In genomic region chrX:85859426-85859825, GRCh38 we compare ENCODE assay signal across 17 cellular contexts.
A peak's percentile ranks its signal among the peaks of the same experiment; 100 is the strongest.
DNase-seq lines count a peak whose midpoint lies in the region; ATAC-seq, FAIRE-seq and TF ChIP-seq lines count a peak whose summit lies in the region.
"Had no signal": no experiment of that assay in that cellular context is flagged by ENCODE, and none has a peak within 500 bp of the region (broad histone marks: within the 10 kb centered on the region; RNA-seq: fewer than 3 reads in every experiment).

No MANE protein-coding gene starts in this region.

- TF ChIP-seq RAD21 in A549 (conservative IDR thresholded peaks at IDR 0.05 in 1 of 2, IDR thresholded peaks at IDR 0.05 in 1 of 2) = no peak

- no peaks in the 10 kb centered on the region for H4K20me1 ChIP-seq in PC-3 (ENCODE audit: low read length)

- CTCF ChIA-PET in A549 (lab: Yijun Ruan, JAX) (no interaction called here), PC-3 (lab: Charles Lee) (no interaction called here)

- no peak for ATAC-seq in A549
- peak; percentile 61 for ATAC-seq in PC-3
- ATAC-seq: GM23338 had no signal

- FAIRE-seq in A549 (lab: Jason Lieb, UNC) = peak; percentile 54
- FAIRE-seq: D721Med, HTR-8/SVneo had no signal

- no peak overlapping the region for H2AFZ ChIP-seq in PC-3 (ENCODE audit: low read length)
- H2AFZ ChIP-seq: GM23338, PC-9 had no signal

- H3K4me2 ChIP-seq in A549 (no peak overlapping the region), PC-3 (ENCODE audit: low read length) (no peak overlapping the region)
- H3K4me2 ChIP-seq: GM23338, PC-9 had no signal

- POLR2A ChIA-PET in A549 (lab: Yijun Ruan, JAX) = no interaction called here
- POLR2A ChIA-PET in PC-3 (lab: Charles Lee; ENCODE audit: unreplicated experiment) = interaction anchor here (0.8 kb wide), 1 partner anchor 164 kb away, joined by 8 read pairs; no protein-coding TSS in a partner anchor

- TF ChIP-seq EP300 in A549 (IDR thresholded peaks at IDR 0.05) = no peak

- no peaks in the 10 kb centered on the region for H3K9me2 ChIP-seq in PC-3 (replicated peaks; ENCODE audit: low read length)

- TF ChIP-seq CTCF in A549 (IDR thresholded peaks at IDR 0.05) (no peak), PC-3 (conservative IDR thresholded peaks at IDR 0.05; ENCODE audit: low read depth, low read length) (no peak), fibroblast of pulmonary artery (IDR thresholded peaks at IDR 0.05; ENCODE audit: low read length, missing control alignments) (no peak), vagina (IDR thresholded peaks at IDR 0.05) (no peak)

- H3K27ac ChIP-seq in A549 = no peak overlapping the region
- H3K27ac ChIP-seq in PC-3 (ENCODE audit: low read length) = no peak overlapping the region
- no peak overlapping the region for H3K27ac ChIP-seq in vagina
- H3K27ac ChIP-seq: PC-9 had no signal

- no peaks in the 10 kb centered on the region for H3F3A ChIP-seq in PC-3 (ENCODE audit: low read length, unreplicated experiment)

- H3K4me3 ChIP-seq in A549 = no peak overlapping the region
- H3K4me3 ChIP-seq in PC-3 (ENCODE audit: low read length) = no peak overlapping the region
- no peak overlapping the region for H3K4me3 ChIP-seq in fibroblast of pulmonary artery (replicated peaks; ENCODE audit: low read depth, low read length)
- H3K4me3 ChIP-seq in vagina = no peak overlapping the region
- H3K4me3 ChIP-seq: GM23338, PC-9 had no signal

- H3K4me1 ChIP-seq in A549 = no peaks in the 10 kb centered on the region
- H3K4me1 ChIP-seq in PC-3 (ENCODE audit: insufficient read depth, low read length) = no peaks in the 10 kb centered on the region
- H3K4me1 ChIP-seq in vagina = no peaks in the 10 kb centered on the region
- H3K4me1 ChIP-seq: BE2C had no signal

- DNase-seq in A549 (ENCODE audit: low read depth in 1 of 2, low spot score in 1 of 2) (no peak), DMS53 treated with DMSO at 0.1 percent for 48 hours (lab: John Stamatoyannopoulos, UW; ENCODE audit: unreplicated experiment) (peak; percentile 3), PC-3 (peak; percentile 21), fibroblast of pulmonary artery (ENCODE audit: low read depth) (peak; percentile 0), vagina (ENCODE audit: extremely low spot score in 2 of 2) (no peak), posterior cingulate gyrus (no peak), SW480 (ENCODE audit: low spot score) (no peak)
- DNase-seq: BE2C; CD4-positive, alpha-beta memory T cell; NCI-H1694; NCI-H2171; NCI-H510A treated with DMSO at 0.1 percent for 48 hours; NK-92 treated with Interleukin-12 subunit alpha and Interleukin-12 subunit beta, amount 100 ng/mL, for 24 hours; PC-9 had no signal

- H3K27me3 ChIP-seq in PC-3 (ENCODE audit: low read length) = no peaks in the 10 kb centered on the region
- H3K27me3 ChIP-seq in vagina = no peaks in the 10 kb centered on the region
- H3K27me3 ChIP-seq: BE2C had no signal

- H3K9me3 ChIP-seq in A549 = no peaks in the 10 kb centered on the region
- H3K9me3 ChIP-seq in PC-3 (ENCODE audit: low read length) = no peaks in the 10 kb centered on the region
- H3K9me3 ChIP-seq in vagina = no peaks in the 10 kb centered on the region
- H3K9me3 ChIP-seq: BE2C had no signal

- H3K36me3 ChIP-seq in PC-3 (ENCODE audit: low read depth, low read length) = no peaks in the 10 kb centered on the region; the same call in 1 of the 2 replicates
- H3K36me3 ChIP-seq in vagina = no peaks in the 10 kb centered on the region
- H3K36me3 ChIP-seq: BE2C had no signal

- no peaks in the 10 kb centered on the region for H3K79me2 ChIP-seq in PC-3 (ENCODE audit: low read length)

- no peak for TF ChIP-seq POLR2A in A549 (IDR thresholded peaks at IDR 0.05; ENCODE audit: low read length)
- no peak for TF ChIP-seq POLR2A in vagina (IDR thresholded peaks at IDR 0.05)

- no TSS peak for BruUV-seq in PC-3 (replicated peaks; lab: Mats Ljungman, UMichigan)

- H3K9ac ChIP-seq in PC-3 (ENCODE audit: low read length) = no peak overlapping the region

- intact Hi-C loops in PC-3 (cut with micrococcal nuclease) (loop anchor here (10.0 kb wide), 1 partner anchor 105 kb away; no protein-coding TSS in a partner anchor), vagina (cut with DNase I) (no loop called here), posterior cingulate gyrus (cut with DNase I) (no loop called here)

TF ChIP-seq in A549, 52 proteins besides CTCF, POLR2A, EP300 and RAD21:
- no peak for TF ChIP-seq FOSB (CRISPR knock-in tag; IDR thresholded peaks at IDR 0.05)
- TF ChIP-seq MAX (IDR thresholded peaks at IDR 0.05) = no peak
- no peak for TF ChIP-seq HMGXB4 (CRISPR knock-in tag; IDR thresholded peaks at IDR 0.05; ENCODE audit: borderline replicate concordance)
- TF ChIP-seq NFE2L2 (conservative IDR thresholded peaks at IDR 0.05; ENCODE audit: low read length) = no peak
- no peak for TF ChIP-seq CHD2 (IDR thresholded peaks at IDR 0.05; ENCODE audit: low read length, partially characterized antibody)
- no peak for TF ChIP-seq USF2 (IDR thresholded peaks at IDR 0.05)
- no peak for TF ChIP-seq FOXS1 (CRISPR knock-in tag; IDR thresholded peaks at IDR 0.05)
- no peak for TF ChIP-seq CBX2 (IDR thresholded peaks at IDR 0.05; ENCODE audit: borderline replicate concordance, low read depth)
- TF ChIP-seq NPAS2 (CRISPR knock-in tag; IDR thresholded peaks at IDR 0.05; ENCODE audit: borderline replicate concordance) = no peak
- TF ChIP-seq ZC3H11A (IDR thresholded peaks at IDR 0.05) = no peak
- TF ChIP-seq ELK1 (IDR thresholded peaks at IDR 0.05; ENCODE audit: low read depth, low read length) = no peak
- TF ChIP-seq PHF8 (IDR thresholded peaks at IDR 0.05; ENCODE audit: borderline replicate concordance, low read depth) = no peak
- TF ChIP-seq MYC (IDR thresholded peaks at IDR 0.05; ENCODE audit: borderline replicate concordance, low read length) = no peak
- TF ChIP-seq RCOR1 (IDR thresholded peaks at IDR 0.05; ENCODE audit: low read depth, low read length) = no peak

Comparison
In these comparisons a context has a peak if more than half of its experiments do, and no peak if none do; other contexts are left out.
1. DNase-seq: peak in DMS53 treated with DMSO at 0.1 percent for 48 hours (single experiment), PC-3 (single experiment) and fibroblast of pulmonary artery (single experiment); none in A549 (0 of 2), vagina (0 of 2), posterior cingulate gyrus (0 of 10) and SW480 (single experiment).